In genomic region chr4:153468587-153468986, GRCh38 we compare ENCODE assay signal across 8 cellular contexts. TPM values are rescaled to one million over a fixed set of nuclear protein-coding genes. Genes with fewer than 3 reads are reported as not detected.
A peak's percentile ranks its signal among the peaks of the same experiment; 100 is the strongest.
DNase-seq lines count a peak whose midpoint lies in the region; FAIRE-seq and TF ChIP-seq lines count a peak whose summit lies in the region.

No MANE protein-coding gene starts in this region.

- DNase-seq in A673 (ENCODE audit: low spot score) = peak; percentile 73
- no peak for DNase-seq in GM19239 (ENCODE audit: insufficient read length, low spot score)
- DNase-seq in effector memory CD4-positive, alpha-beta T cell = no peak
- DNase-seq in tibial artery = no peak
- DNase-seq in AG20443 (ENCODE audit: low spot score) = no peak
- DNase-seq in iPS-NIHi7 (ENCODE audit: extremely low spot score) = no peak
- DNase-seq in activated CD8-positive, alpha-beta memory T cell treated with anti-CD3 and anti-CD28 coated beads, Interleukin-2, amount 50 U/mL, for 48 hours = no peak

- H3K9me3 Mint-ChIP-seq in IgD-negative memory B cell = no peaks in the 10 kb centered on the region

- peak overlapping the region; percentile 94 to 99 (median 97) for H3K4me3 Mint-ChIP-seq in IgD-negative memory B cell

- peak overlapping the region; percentile 94 to 97 (median 96) for H3K27ac Mint-ChIP-seq in IgD-negative memory B cell

- H3K27me3 ChIP-seq in A673 (replicated peaks; ENCODE audit: insufficient read depth, low read depth, low read length, poor library complexity) = no peaks in the 10 kb centered on the region
- H3K27me3 ChIP-seq in effector memory CD4-positive, alpha-beta T cell (replicated peaks; ENCODE audit: control insufficient read depth, insufficient read depth, low read length, poor library complexity, severe bottlenecking) = no peaks in the 10 kb centered on the region
- no peaks in the 10 kb centered on the region for H3K27me3 ChIP-seq in tibial artery

- H3K4me3 ChIP-seq in A673 (ENCODE audit: low read depth, low read length, poor library complexity, severe bottlenecking) = peak overlapping the region; percentile 91
- peak overlapping the region; percentile 98 for H3K4me3 ChIP-seq in effector memory CD4-positive, alpha-beta T cell (ENCODE audit: insufficient read depth, low read depth, low read length, poor library complexity, severe bottlenecking)
- H3K4me3 ChIP-seq in tibial artery = peak overlapping the region; percentile 96 to 99

- intact Hi-C loops in A673 (cut with micrococcal nuclease; ENCODE audit: unreplicated experiment) (loop anchor here (10.0 kb wide), 1 partner anchor 106 kb away; no protein-coding TSS in a partner anchor), tibial artery (cut with DNase I; ENCODE audit: low total_unique reads) (loop anchor here (5.0 kb wide), 1 partner anchor 104 kb away; no protein-coding TSS in a partner anchor)

- no peaks in the 10 kb centered on the region for H3K9me3 ChIP-seq in A673 (ENCODE audit: low read depth, low read length, poor library complexity, severe bottlenecking)
- H3K9me3 ChIP-seq in effector memory CD4-positive, alpha-beta T cell (ENCODE audit: control insufficient read depth, low read length) = no peaks in the 10 kb centered on the region
- H3K9me3 ChIP-seq in tibial artery = no peaks in the 10 kb centered on the region

- FAIRE-seq in GM19239 (lab: Jason Lieb, UNC) = peak; percentile 90

- H3K27me3 Mint-ChIP-seq in IgD-negative memory B cell = peaks cover 1% of the 10 kb centered on the region

- CTCF ChIA-PET in A673 (lab: Charles Lee) = no interaction called here

- peaks cover 46 to 61% (median 55%) of the 10 kb centered on the region in 3 donors for H3K4me1 Mint-ChIP-seq in IgD-negative memory B cell

- H3K4me1 ChIP-seq in A673 (ENCODE audit: insufficient read depth, low read length, poor library complexity, severe bottlenecking) (peaks cover 34% of the 10 kb centered on the region), tibial artery (peaks cover 0 to 77% (median 41%) of the 10 kb centered on the region in 4 donors)
- H3K4me1 ChIP-seq in effector memory CD4-positive, alpha-beta T cell (ENCODE audit: control insufficient read depth, insufficient read depth, low read length, poor library complexity, severe bottlenecking) = peaks cover 45% of the 10 kb centered on the region

- H3K36me3 ChIP-seq in A673 (ENCODE audit: insufficient read depth, low read length, poor library complexity, severe bottlenecking) (no peaks in the 10 kb centered on the region), tibial artery (no peaks in the 10 kb centered on the region)
- peaks cover under 1% of the 10 kb centered on the region for H3K36me3 ChIP-seq in effector memory CD4-positive, alpha-beta T cell (ENCODE audit: control insufficient read depth, insufficient read depth, low read length)

- TF ChIP-seq CTCF in A673 (conservative IDR thresholded peaks at IDR 0.05; ENCODE audit: low read depth, low read length) (no peak), tibial artery (IDR thresholded peaks at IDR 0.05) (no peak)

- POLR2A ChIA-PET in A673 (lab: Charles Lee; ENCODE audit: low non-redundant PET) = interaction anchor here (0.7 kb wide), 1 partner anchor 14 kb away, joined by 3 read pairs; no protein-coding TSS in a partner anchor

- BruUV-seq in A673 (replicated peaks; lab: Mats Ljungman, UMichigan) = no TSS peak

- H3K36me3 Mint-ChIP-seq in IgD-negative memory B cell = peaks cover 7% of the 10 kb centered on the region

- H3K27ac ChIP-seq in A673 (ENCODE audit: low read depth, low read length, poor library complexity, severe bottlenecking) (no peak overlapping the region), tibial artery (peak overlapping the region; percentile 92 to 95)
- peak overlapping the region; percentile 90 for H3K27ac ChIP-seq in effector memory CD4-positive, alpha-beta T cell (ENCODE audit: insufficient read depth, low read length, poor library complexity, severe bottlenecking)

RNA-seq across cellular contexts. Expression of gene TMEM131L, which starts 2.4 kb away (rescaled TPM):
- total RNA-seq in A673 (2021) = 17.0 and 18.4 TPM in 2 replicates
- 48.4 TPM for polyA plus RNA-seq in IgD-negative memory B cell
